ENCODE assay signal across 2 cellular contexts in the genomic region with DNA sequence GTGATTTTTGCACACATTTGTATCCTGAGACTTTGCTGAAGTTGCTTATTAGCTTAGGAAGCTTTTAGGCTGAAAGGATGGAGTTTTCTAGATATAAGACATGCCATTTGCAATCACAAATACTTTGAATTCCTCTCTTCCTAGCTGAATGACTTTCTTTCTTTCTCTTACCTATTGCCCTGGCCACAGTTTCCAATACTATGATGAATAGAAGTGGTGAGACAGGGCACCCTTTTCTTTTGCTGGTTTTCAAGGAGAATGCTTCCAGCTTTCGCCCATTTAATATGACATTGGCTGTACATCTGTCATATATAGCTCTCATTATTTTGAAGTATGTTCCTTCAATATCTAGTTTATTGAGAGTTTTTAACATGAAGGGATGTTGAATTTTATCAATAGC.
A peak's percentile ranks its signal among the peaks of the same experiment; 100 is the strongest.
TF ChIP-seq lines count a peak whose summit lies in the region.

No MANE protein-coding gene starts in this region.

TF ChIP-seq in GM23338, 12 proteins besides CTCF, POLR2A, EP300 and RAD21 (continued from another document):
- TF ChIP-seq, protein P1, sequence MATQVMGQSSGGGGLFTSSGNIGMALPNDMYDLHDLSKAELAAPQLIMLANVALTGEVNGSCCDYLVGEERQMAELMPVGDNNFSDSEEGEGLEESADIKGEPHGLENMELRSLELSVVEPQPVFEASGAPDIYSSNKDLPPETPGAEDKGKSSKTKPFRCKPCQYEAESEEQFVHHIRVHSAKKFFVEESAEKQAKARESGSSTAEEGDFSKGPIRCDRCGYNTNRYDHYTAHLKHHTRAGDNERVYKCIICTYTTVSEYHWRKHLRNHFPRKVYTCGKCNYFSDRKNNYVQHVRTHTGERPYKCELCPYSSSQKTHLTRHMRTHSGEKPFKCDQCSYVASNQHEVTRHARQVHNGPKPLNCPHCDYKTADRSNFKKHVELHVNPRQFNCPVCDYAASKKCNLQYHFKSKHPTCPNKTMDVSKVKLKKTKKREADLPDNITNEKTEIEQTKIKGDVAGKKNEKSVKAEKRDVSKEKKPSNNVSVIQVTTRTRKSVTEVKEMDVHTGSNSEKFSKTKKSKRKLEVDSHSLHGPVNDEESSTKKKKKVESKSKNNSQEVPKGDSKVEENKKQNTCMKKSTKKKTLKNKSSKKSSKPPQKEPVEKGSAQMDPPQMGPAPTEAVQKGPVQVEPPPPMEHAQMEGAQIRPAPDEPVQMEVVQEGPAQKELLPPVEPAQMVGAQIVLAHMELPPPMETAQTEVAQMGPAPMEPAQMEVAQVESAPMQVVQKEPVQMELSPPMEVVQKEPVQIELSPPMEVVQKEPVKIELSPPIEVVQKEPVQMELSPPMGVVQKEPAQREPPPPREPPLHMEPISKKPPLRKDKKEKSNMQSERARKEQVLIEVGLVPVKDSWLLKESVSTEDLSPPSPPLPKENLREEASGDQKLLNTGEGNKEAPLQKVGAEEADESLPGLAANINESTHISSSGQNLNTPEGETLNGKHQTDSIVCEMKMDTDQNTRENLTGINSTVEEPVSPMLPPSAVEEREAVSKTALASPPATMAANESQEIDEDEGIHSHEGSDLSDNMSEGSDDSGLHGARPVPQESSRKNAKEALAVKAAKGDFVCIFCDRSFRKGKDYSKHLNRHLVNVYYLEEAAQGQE (IDR thresholded peaks at IDR 0.05; ENCODE audit: unreplicated experiment), result no peak
- TF ChIP-seq JUNB (IDR thresholded peaks at IDR 0.05; ENCODE audit: unreplicated experiment) (no peak), STAT1 (IDR thresholded peaks at IDR 0.05; ENCODE audit: unreplicated experiment) (no peak), EZH2 (IDR thresholded peaks at IDR 0.05; ENCODE audit: low read depth, unreplicated experiment) (no peak), ZNF114 (CRISPR knock-in tag; IDR thresholded peaks at IDR 0.05) (no peak), EZH2phosphoT487 (IDR thresholded peaks at IDR 0.05; ENCODE audit: unreplicated experiment) (no peak), ZNF331 (CRISPR knock-in tag; IDR thresholded peaks at IDR 0.05; ENCODE audit: low read depth) (no peak), CREB1 (CRISPR knock-in tag; IDR thresholded peaks at IDR 0.05; ENCODE audit: low read depth) (no peak)
- TF ChIP-seq, protein P2, sequence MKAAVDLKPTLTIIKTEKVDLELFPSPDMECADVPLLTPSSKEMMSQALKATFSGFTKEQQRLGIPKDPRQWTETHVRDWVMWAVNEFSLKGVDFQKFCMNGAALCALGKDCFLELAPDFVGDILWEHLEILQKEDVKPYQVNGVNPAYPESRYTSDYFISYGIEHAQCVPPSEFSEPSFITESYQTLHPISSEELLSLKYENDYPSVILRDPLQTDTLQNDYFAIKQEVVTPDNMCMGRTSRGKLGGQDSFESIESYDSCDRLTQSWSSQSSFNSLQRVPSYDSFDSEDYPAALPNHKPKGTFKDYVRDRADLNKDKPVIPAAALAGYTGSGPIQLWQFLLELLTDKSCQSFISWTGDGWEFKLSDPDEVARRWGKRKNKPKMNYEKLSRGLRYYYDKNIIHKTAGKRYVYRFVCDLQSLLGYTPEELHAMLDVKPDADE (IDR thresholded peaks at IDR 0.05), result no peak
- TF ChIP-seq, protein P3, sequence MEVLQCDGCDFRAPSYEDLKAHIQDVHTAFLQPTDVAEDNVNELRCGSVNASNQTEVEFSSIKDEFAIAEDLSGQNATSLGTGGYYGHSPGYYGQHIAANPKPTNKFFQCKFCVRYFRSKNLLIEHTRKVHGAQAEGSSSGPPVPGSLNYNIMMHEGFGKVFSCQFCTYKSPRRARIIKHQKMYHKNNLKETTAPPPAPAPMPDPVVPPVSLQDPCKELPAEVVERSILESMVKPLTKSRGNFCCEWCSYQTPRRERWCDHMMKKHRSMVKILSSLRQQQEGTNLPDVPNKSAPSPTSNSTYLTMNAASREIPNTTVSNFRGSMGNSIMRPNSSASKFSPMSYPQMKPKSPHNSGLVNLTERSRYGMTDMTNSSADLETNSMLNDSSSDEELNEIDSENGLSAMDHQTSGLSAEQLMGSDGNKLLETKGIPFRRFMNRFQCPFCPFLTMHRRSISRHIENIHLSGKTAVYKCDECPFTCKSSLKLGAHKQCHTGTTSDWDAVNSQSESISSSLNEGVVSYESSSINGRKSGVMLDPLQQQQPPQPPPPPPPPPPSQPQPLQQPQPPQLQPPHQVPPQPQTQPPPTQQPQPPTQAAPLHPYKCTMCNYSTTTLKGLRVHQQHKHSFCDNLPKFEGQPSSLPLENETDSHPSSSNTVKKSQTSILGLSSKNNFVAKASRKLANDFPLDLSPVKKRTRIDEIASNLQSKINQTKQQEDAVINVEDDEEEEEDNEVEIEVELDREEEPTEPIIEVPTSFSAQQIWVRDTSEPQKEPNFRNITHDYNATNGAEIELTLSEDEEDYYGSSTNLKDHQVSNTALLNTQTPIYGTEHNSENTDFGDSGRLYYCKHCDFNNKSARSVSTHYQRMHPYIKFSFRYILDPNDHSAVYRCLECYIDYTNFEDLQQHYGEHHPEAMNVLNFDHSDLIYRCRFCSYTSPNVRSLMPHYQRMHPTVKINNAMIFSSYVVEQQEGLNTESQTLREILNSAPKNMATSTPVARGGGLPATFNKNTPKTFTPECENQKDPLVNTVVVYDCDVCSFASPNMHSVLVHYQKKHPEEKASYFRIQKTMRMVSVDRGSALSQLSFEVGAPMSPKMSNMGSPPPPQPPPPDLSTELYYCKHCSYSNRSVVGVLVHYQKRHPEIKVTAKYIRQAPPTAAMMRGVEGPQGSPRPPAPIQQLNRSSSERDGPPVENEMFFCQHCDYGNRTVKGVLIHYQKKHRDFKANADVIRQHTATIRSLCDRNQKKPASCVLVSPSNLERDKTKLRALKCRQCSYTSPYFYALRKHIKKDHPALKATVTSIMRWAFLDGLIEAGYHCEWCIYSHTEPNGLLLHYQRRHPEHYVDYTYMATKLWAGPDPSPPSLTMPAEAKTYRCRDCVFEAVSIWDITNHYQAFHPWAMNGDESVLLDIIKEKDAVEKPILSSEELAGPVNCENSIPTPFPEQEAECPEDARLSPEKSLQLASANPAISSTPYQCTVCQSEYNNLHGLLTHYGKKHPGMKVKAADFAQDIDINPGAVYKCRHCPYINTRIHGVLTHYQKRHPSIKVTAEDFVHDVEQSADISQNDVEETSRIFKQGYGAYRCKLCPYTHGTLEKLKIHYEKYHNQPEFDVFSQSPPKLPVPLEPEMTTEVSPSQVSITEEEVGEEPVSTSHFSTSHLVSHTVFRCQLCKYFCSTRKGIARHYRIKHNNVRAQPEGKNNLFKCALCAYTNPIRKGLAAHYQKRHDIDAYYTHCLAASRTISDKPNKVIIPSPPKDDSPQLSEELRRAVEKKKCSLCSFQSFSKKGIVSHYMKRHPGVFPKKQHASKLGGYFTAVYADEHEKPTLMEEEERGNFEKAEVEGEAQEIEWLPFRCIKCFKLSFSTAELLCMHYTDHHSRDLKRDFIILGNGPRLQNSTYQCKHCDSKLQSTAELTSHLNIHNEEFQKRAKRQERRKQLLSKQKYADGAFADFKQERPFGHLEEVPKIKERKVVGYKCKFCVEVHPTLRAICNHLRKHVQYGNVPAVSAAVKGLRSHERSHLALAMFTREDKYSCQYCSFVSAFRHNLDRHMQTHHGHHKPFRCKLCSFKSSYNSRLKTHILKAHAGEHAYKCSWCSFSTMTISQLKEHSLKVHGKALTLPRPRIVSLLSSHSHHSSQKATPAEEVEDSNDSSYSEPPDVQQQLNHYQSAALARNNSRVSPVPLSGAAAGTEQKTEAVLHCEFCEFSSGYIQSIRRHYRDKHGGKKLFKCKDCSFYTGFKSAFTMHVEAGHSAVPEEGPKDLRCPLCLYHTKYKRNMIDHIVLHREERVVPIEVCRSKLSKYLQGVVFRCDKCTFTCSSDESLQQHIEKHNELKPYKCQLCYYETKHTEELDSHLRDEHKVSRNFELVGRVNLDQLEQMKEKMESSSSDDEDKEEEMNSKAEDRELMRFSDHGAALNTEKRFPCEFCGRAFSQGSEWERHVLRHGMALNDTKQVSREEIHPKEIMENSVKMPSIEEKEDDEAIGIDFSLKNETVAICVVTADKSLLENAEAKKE (CRISPR knock-in tag; IDR thresholded peaks at IDR 0.05), result no peak
TF ChIP-seq in GM23338: peak in this region for 0.

TF ChIP-seq in H1, 55 proteins besides CTCF, POLR2A, EP300 and RAD21 (continued from another document):
- TF ChIP-seq HDAC2 (IDR thresholded peaks at IDR 0.05; ENCODE audit: borderline replicate concordance in 1 of 2, low read depth in 2 of 2, low read length in 2 of 2), result no peak
- TF ChIP-seq, protein P4, sequence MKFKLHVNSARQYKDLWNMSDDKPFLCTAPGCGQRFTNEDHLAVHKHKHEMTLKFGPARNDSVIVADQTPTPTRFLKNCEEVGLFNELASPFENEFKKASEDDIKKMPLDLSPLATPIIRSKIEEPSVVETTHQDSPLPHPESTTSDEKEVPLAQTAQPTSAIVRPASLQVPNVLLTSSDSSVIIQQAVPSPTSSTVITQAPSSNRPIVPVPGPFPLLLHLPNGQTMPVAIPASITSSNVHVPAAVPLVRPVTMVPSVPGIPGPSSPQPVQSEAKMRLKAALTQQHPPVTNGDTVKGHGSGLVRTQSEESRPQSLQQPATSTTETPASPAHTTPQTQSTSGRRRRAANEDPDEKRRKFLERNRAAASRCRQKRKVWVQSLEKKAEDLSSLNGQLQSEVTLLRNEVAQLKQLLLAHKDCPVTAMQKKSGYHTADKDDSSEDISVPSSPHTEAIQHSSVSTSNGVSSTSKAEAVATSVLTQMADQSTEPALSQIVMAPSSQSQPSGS (IDR thresholded peaks at IDR 0.05; ENCODE audit: low read length), result peak; percentile 17; the same call in 1 of the 2 replicates
- no peak for TF ChIP-seq CEBPB (IDR thresholded peaks at IDR 0.05; ENCODE audit: low read depth, low read length)
- peak; percentile 58; the same call in 1 of the 2 replicates for TF ChIP-seq TEAD4 (IDR thresholded peaks at IDR 0.05; ENCODE audit: low read depth, low read length)
